10 cellular contexts compared by ENCODE assay signal in the genomic region with DNA sequence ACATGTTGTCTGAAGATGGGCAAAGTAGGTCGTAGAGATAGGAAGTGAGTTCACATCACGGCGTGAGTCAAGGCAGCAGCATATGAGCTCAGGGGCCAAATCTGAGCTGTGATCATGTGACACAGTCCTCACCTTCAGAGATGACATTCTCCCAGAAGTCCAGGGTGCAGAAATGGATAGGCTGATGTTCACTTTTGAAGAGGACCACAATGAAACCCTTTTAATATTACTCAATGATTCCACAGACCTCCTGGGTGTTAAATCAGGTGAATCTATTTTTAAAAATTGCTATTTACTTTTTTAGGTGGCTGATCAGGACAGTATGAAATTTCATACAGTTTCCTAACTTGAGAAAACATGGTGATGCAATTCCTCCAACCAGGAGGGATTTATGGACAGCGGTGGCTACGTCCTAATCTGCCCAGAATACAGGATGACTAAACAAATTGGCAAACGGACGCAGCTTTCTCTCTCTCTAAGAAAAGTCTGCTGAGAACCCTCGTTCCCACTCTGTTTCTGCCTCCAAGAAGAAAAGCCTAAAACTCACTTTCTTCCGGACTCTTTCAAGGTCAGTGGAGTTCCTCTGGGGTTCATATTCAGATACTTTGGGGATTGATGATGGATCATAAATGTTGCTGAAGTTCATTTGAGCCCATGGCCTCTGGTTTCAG. TPM values are rescaled to one million over a fixed set of nuclear protein-coding genes. Genes with fewer than 3 reads are reported as not detected.
DNase-seq lines count a peak whose midpoint lies in the region; ATAC-seq and TF ChIP-seq lines count a peak whose summit lies in the region.
"Had no signal": no experiment of that assay in that cellular context is flagged by ENCODE, and none has a peak within 500 bp of the region (broad histone marks: within the 10 kb centered on the region; RNA-seq: fewer than 3 reads in every experiment).

No MANE protein-coding gene starts in this region.

- H3K27me3 ChIP-seq in thoracic aorta (replicated peaks; ENCODE audit: insufficient read depth), result no peaks in the 10 kb centered on the region

- H3K36me3 Mint-ChIP-seq in activated naive CD4-positive, alpha-beta T cell treated with anti-CD3 and anti-CD28 coated beads, Interleukin-2, amount 50 U/mL, for 24 hours, result peaks cover 3% of the 10 kb centered on the region
- peaks cover 15% of the 10 kb centered on the region for H3K36me3 Mint-ChIP-seq in activated naive CD8-positive, alpha-beta T cell treated with anti-CD3 and anti-CD28 coated beads for 36 hours

- H3K27ac ChIP-seq in thoracic aorta, result peak overlapping the region; percentile 70 to 81

- no peaks in the 10 kb centered on the region for H3K36me3 ChIP-seq in thoracic aorta

- peaks cover 14 to 43% of the 10 kb centered on the region in 2 donors for H3K4me1 ChIP-seq in thoracic aorta (ENCODE audit: control insufficient read depth in 1 of 2, low read depth in 2 of 2)

- no peak for DNase-seq in activated naive CD4-positive, alpha-beta T cell treated with anti-CD3 and anti-CD28 coated beads, Interleukin-2, amount 50 U/mL, for 16 hours
- DNase-seq in activated naive CD8-positive, alpha-beta T cell treated with anti-CD3 and anti-CD28 coated beads for 36 hours, result no peak
- DNase-seq in left cardiac atrium (peak; percentile 30), thoracic aorta (ENCODE audit: low spot score) (peak; percentile 21), epidermal melanocyte (ENCODE audit: insufficient read length, low spot score) (no peak), SKM-1 treated with dmso at 0.1 percent for 144 hours (lab: John Stamatoyannopoulos, UW; ENCODE audit: unreplicated experiment) (no peak), cerebellar nuclear complex (lab: John Stamatoyannopoulos, UW) (no peak)
- DNase-seq: DMS 273 treated with DMSO at 0.1 percent for 48 hours, Kasumi-1 had no signal

- H3K27ac Mint-ChIP-seq in activated naive CD4-positive, alpha-beta T cell treated with anti-CD3 and anti-CD28 coated beads, Interleukin-2, amount 50 U/mL, for 24 hours, result peak overlapping the region; percentile 95
- H3K27ac Mint-ChIP-seq in activated naive CD8-positive, alpha-beta T cell treated with anti-CD3 and anti-CD28 coated beads for 36 hours, result peak overlapping the region; percentile 97

- intact Hi-C loops in left cardiac atrium (cut with DNase I), result no loop called here

- peak overlapping the region; percentile 76 for H3K4me3 Mint-ChIP-seq in activated naive CD4-positive, alpha-beta T cell treated with anti-CD3 and anti-CD28 coated beads, Interleukin-2, amount 50 U/mL, for 24 hours
- peak overlapping the region; percentile 3 for H3K4me3 Mint-ChIP-seq in activated naive CD8-positive, alpha-beta T cell treated with anti-CD3 and anti-CD28 coated beads for 36 hours

- no peaks in the 10 kb centered on the region for H3K27me3 Mint-ChIP-seq in activated naive CD4-positive, alpha-beta T cell treated with anti-CD3 and anti-CD28 coated beads, Interleukin-2, amount 50 U/mL, for 24 hours
- H3K27me3 Mint-ChIP-seq in activated naive CD8-positive, alpha-beta T cell treated with anti-CD3 and anti-CD28 coated beads for 36 hours, result no peaks in the 10 kb centered on the region

- peaks cover 47% of the 10 kb centered on the region for H3K4me1 Mint-ChIP-seq in activated naive CD4-positive, alpha-beta T cell treated with anti-CD3 and anti-CD28 coated beads, Interleukin-2, amount 50 U/mL, for 24 hours
- H3K4me1 Mint-ChIP-seq in activated naive CD8-positive, alpha-beta T cell treated with anti-CD3 and anti-CD28 coated beads for 36 hours, result peaks cover 39% of the 10 kb centered on the region

- no peak overlapping the region for H3K4me3 ChIP-seq in thoracic aorta

- no peak for TF ChIP-seq CTCF in thoracic aorta (IDR thresholded peaks at IDR 0.05)

- ATAC-seq in left cardiac atrium (peak; percentile 67 to 72), thoracic aorta (ENCODE audit: insufficient number of reproducible peaks, low FRiP score, low read depth) (peak; percentile 73)

- H3K9me3 ChIP-seq in thoracic aorta, result no peaks in the 10 kb centered on the region

- H3K9me3 Mint-ChIP-seq in activated naive CD4-positive, alpha-beta T cell treated with anti-CD3 and anti-CD28 coated beads, Interleukin-2, amount 50 U/mL, for 24 hours, result peaks cover 7% of the 10 kb centered on the region
- H3K9me3 Mint-ChIP-seq in activated naive CD8-positive, alpha-beta T cell treated with anti-CD3 and anti-CD28 coated beads for 36 hours, result peaks cover 2% of the 10 kb centered on the region

RNA-seq across cellular contexts. Expression of a gene that starts 34.4 kb away (rescaled TPM):
- 10 to 100 TPM; 11.3 to 13.3 TPM for total RNA-seq in activated naive CD8-positive, alpha-beta T cell treated with anti-CD3 and anti-CD28 coated beads for 36 hours
- 1 to 10 TPM; 2.6 to 5.2 TPM for total RNA-seq in left cardiac atrium
- total RNA-seq in thoracic aorta, result 1 to 10 TPM; 3.1 to 7.5 TPM

Comparison
In these comparisons a context has a peak if more than half of its experiments do, and no peak if none do; other contexts are left out.
1. DNase-seq: peak in left cardiac atrium (single experiment) and thoracic aorta (single experiment); none in activated naive CD4-positive, alpha-beta T cell treated with anti-CD3 and anti-CD28 coated beads, Interleukin-2, amount 50 U/mL, for 16 hours (single experiment), activated naive CD8-positive, alpha-beta T cell treated with anti-CD3 and anti-CD28 coated beads for 36 hours (single experiment), epidermal melanocyte (single experiment), SKM-1 treated with dmso at 0.1 percent for 144 hours (single experiment) and cerebellar nuclear complex (0 of 2).